Comparison of ENCODE assay signal across 13 cellular contexts in the genomic region with DNA sequence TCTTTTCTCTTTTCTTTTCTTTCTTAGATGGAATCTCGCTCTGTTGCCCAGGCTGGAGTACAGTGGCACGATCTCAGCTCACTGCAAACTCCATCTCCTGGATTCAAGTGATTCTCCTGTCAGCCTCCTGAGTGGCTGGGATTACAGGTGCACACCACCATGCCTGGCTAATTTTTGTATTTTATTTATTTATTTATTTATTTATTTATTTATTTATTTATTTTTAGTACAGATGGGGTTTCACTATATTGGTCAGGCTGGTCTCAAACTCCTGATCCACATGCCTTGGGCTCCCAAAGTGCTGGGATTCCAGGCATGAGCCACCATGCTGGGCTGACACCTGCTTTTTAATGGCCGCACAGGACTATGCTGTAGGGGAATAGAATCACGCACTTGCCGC. TPM values are rescaled to one million over a fixed set of nuclear protein-coding genes. Genes with fewer than 3 reads are reported as not detected.
"Had no signal": no experiment of that assay in that cellular context is flagged by ENCODE, and none has a peak within 500 bp of the region (broad histone marks: within the 10 kb centered on the region; RNA-seq: fewer than 3 reads in every experiment).

No MANE protein-coding gene starts in this region.

RNA-seq across cellular contexts. Expression of gene GPR78, which starts 3.6 kb away (rescaled TPM):
- total RNA-seq: activated B cell treated with CpG ODN at 0.5 μM for 24 hours; activated CD4-positive, alpha-beta memory T cell treated with anti-CD3 and anti-CD28 coated beads for 36 hours; activated CD4-positive, alpha-beta T cell treated with anti-CD3 and anti-CD28 coated beads for 36 hours; activated CD4-positive, alpha-beta T cell treated with anti-CD3 and anti-CD28 coated beads, Interleukin-2, amount 10 ng/mL, durations not matched to agents 24 days and 14 days; activated CD4-positive, alpha-beta T cell treated with anti-CD3 and anti-CD28 coated beads, Interleukin-2, amount 10 ng/mL, durations not matched to agents 7 days and 5 days; activated CD8-positive, alpha-beta memory T cell treated with anti-CD3 and anti-CD28 coated beads for 36 hours; activated CD8-positive, alpha-beta memory T cell treated with anti-CD3 and anti-CD28 coated beads, Interleukin-2, amount 10 ng/mL, durations not matched to agents 7 days and 5 days; activated CD8-positive, alpha-beta T cell treated with anti-CD3 and anti-CD28 coated beads for 36 hours; activated CD8-positive, alpha-beta T cell treated with anti-CD3 and anti-CD28 coated beads, Interleukin-2, amount 10 ng/mL, durations not matched to agents 7 days and 5 days; T-cell; T-helper 1 cell treated with Interleukin-12 subunit alpha and Interleukin-12 subunit beta and Interleukin-4 antibody, amounts not matched to agents 30 ng/mL and 1 ng/mL, for 36 hours; T-helper 17 cell; T-helper 2 cell treated with Interferon-gamma antibody and Interleukin-4, amounts not matched to agents 100 ng/mL and 5 ng/mL, for 36 hours had no signal

RNA-seq across cellular contexts. Expression of gene CPZ, which starts 16.0 kb away (rescaled TPM):
- total RNA-seq: activated B cell treated with CpG ODN at 0.5 μM for 24 hours; activated CD4-positive, alpha-beta memory T cell treated with anti-CD3 and anti-CD28 coated beads for 36 hours; activated CD4-positive, alpha-beta T cell treated with anti-CD3 and anti-CD28 coated beads for 36 hours; activated CD4-positive, alpha-beta T cell treated with anti-CD3 and anti-CD28 coated beads, Interleukin-2, amount 10 ng/mL, durations not matched to agents 24 days and 14 days; activated CD4-positive, alpha-beta T cell treated with anti-CD3 and anti-CD28 coated beads, Interleukin-2, amount 10 ng/mL, durations not matched to agents 7 days and 5 days; activated CD8-positive, alpha-beta memory T cell treated with anti-CD3 and anti-CD28 coated beads for 36 hours; activated CD8-positive, alpha-beta memory T cell treated with anti-CD3 and anti-CD28 coated beads, Interleukin-2, amount 10 ng/mL, durations not matched to agents 7 days and 5 days; activated CD8-positive, alpha-beta T cell treated with anti-CD3 and anti-CD28 coated beads for 36 hours; T-helper 1 cell treated with Interleukin-12 subunit alpha and Interleukin-12 subunit beta and Interleukin-4 antibody, amounts not matched to agents 30 ng/mL and 1 ng/mL, for 36 hours; T-helper 17 cell; T-helper 2 cell treated with Interferon-gamma antibody and Interleukin-4, amounts not matched to agents 100 ng/mL and 5 ng/mL, for 36 hours had no signal
